ENCODE assay signal across 16 cellular contexts in genomic region chr4:8741513-8742226, GRCh38.
DNase-seq lines count a peak whose midpoint lies in the region; ATAC-seq, FAIRE-seq and TF ChIP-seq lines count a peak whose summit lies in the region.
"Had no signal": no experiment of that assay in that cellular context is flagged by ENCODE, and none has a peak within 500 bp of the region (broad histone marks: within the 10 kb centered on the region; RNA-seq: fewer than 3 reads in every experiment).

No MANE protein-coding gene starts in this region.

- no peak for TF ChIP-seq RAD21 in HepG2 (CRISPR knock-in tag; IDR thresholded peaks at IDR 0.05)

- intact Hi-C loops in HepG2 (cut with micrococcal nuclease; ENCODE audit: unreplicated experiment), result no loop called here
- intact Hi-C loops in spleen (cut with DNase I; ENCODE audit: low total_unique reads), result no loop called here
- intact Hi-C loops in esophagus muscularis mucosa (cut with DNase I), result no loop called here

- no peaks in the 10 kb centered on the region for H3K36me3 ChIP-seq in HepG2 (replicated peaks in 1 of 2; ENCODE audit: control insufficient read depth in 1 of 2, insufficient read depth in 2 of 2, low read length in 2 of 2)
- H3K36me3 ChIP-seq in spleen, result no peaks in the 10 kb centered on the region
- no peaks in the 10 kb centered on the region for H3K36me3 ChIP-seq in esophagus muscularis mucosa
- H3K36me3 ChIP-seq in Karpas-422 (ENCODE audit: insufficient read depth, low read length), result no peaks in the 10 kb centered on the region
- H3K36me3 ChIP-seq: MG63 had no signal

- H3K27ac ChIP-seq in HepG2 (ENCODE audit: extremely low read length, insufficient read depth, low read length), result no peak overlapping the region
- H3K27ac ChIP-seq in spleen, result no peak overlapping the region
- no peak overlapping the region for H3K27ac ChIP-seq in esophagus muscularis mucosa (replicated peaks in 1 of 4)
- no peak overlapping the region for H3K27ac ChIP-seq in Karpas-422 (ENCODE audit: low read length)
- H3K27ac ChIP-seq: A549, C4-2B, GM23248, KMS-11 had no signal

- no peak for TF ChIP-seq CTCF in HepG2 (CRISPR knock-in tag; IDR thresholded peaks at IDR 0.05)
- TF ChIP-seq CTCF in spleen (IDR thresholded peaks at IDR 0.05 in 8 of 11, conservative IDR thresholded peaks at IDR 0.05 in 3 of 11), result no peak
- no peak for TF ChIP-seq CTCF in esophagus muscularis mucosa (IDR thresholded peaks at IDR 0.05)

- H3K4me3 ChIP-seq in HepG2 (replicated peaks in 1 of 3; ENCODE audit: insufficient read depth in 1 of 3, low read depth in 2 of 3, low read length in 3 of 3) (no peak overlapping the region), spleen (no peak overlapping the region), esophagus muscularis mucosa (no peak overlapping the region), Karpas-422 (ENCODE audit: low read length) (no peak overlapping the region)
- H3K4me3 ChIP-seq: A549, GM23248, MG63 had no signal

- TF ChIP-seq POLR2A in HepG2 (IDR thresholded peaks at IDR 0.05; ENCODE audit: insufficient read depth in 1 of 2, low read depth in 2 of 2, low read length in 2 of 2) (no peak), spleen (IDR thresholded peaks at IDR 0.05) (no peak), esophagus muscularis mucosa (IDR thresholded peaks at IDR 0.05; ENCODE audit: low read depth) (no peak)

- DNase-seq in activated effector memory CD4-positive, alpha-beta T cell treated with anti-CD3 and anti-CD28 coated beads, Interleukin-2, amount 50 U/mL, for 16 hours, result peak; percentile 38
- DNase-seq in activated effector memory CD4-positive, alpha-beta T cell treated with Interleukin-2 at 50 U/mL for 16 hours, result no peak
- no peak for DNase-seq in HepG2 (ENCODE audit: low spot score)
- DNase-seq in spleen, result peak; percentile 45
- DNase-seq in esophagus muscularis mucosa (ENCODE audit: extremely low spot score), result no peak
- no peak for DNase-seq in Karpas-422
- DNase-seq: Caco-2, GM23248, MG63, NCI-H1092 treated with DMSO at 0.1 percent for 48 hours, NCI-H187 had no signal

- no peak for ATAC-seq in HepG2
- ATAC-seq in GM18909 (IDR thresholded peaks at IDR 0.05; ENCODE audit: poor library complexity, unreplicated experiment), result no peak
- ATAC-seq: A549 had no signal

- CTCF ChIA-PET in HepG2 (lab: Yijun Ruan, JAX; ENCODE audit: low intra/inter-chr PET ratio, low total read pairs), result no interaction called here

- WGBS in HepG2 (ENCODE audit: low lambda C conversion rate), result 8% methylated on average over 9 of the region's 12 CpGs
- 78 to 86% (median 81%) methylated on average over 12 of the region's 12 CpGs for WGBS in spleen, 5 donors
- 76% methylated on average over 10 of the region's 12 CpGs for WGBS in esophagus muscularis mucosa

- H3K9ac ChIP-seq in HepG2 (ENCODE audit: insufficient read depth, low read depth, low read length) (no peak overlapping the region), Karpas-422 (ENCODE audit: low read length) (no peak overlapping the region)
- H3K9ac ChIP-seq: GM23248, KMS-11 had no signal

- no peak for FAIRE-seq in HepG2 (lab: Jason Lieb, UNC)
- FAIRE-seq: A549, GM12892 had no signal

- H3K9me2 ChIP-seq in Karpas-422 (replicated peaks; ENCODE audit: insufficient read depth, low read length), result no peaks in the 10 kb centered on the region

- H3K27me3 ChIP-seq in HepG2 (ENCODE audit: control insufficient read depth in 1 of 2, insufficient read depth in 2 of 2, low read length in 2 of 2), result peaks cover 1 to 27% of the 10 kb centered on the region in 2 experiments; a peak in 2 of 5 replicates
- H3K27me3 ChIP-seq in spleen (replicated peaks in 1 of 7), result peaks cover 0 to 24% (median 0%) of the 10 kb centered on the region in 7 donors
- peaks cover 0 to 33% (median 0%) of the 10 kb centered on the region in 4 donors for H3K27me3 ChIP-seq in esophagus muscularis mucosa
- no peaks in the 10 kb centered on the region for H3K27me3 ChIP-seq in Karpas-422 (ENCODE audit: low read length)
- H3K27me3 ChIP-seq: MG63 had no signal

- no TSS peak for BruUV-seq in HepG2 (replicated peaks; lab: Mats Ljungman, UMichigan)

- TF ChIP-seq EP300 in HepG2 (IDR thresholded peaks at IDR 0.05; ENCODE audit: low read depth in 2 of 2, low read length in 2 of 2), result no peak
- TF ChIP-seq EP300 in HepG2 (CRISPR knock-in tag; IDR thresholded peaks at IDR 0.05; ENCODE audit: borderline replicate concordance), result no peak
- TF ChIP-seq EP300 in esophagus muscularis mucosa (IDR thresholded peaks at IDR 0.05), result no peak

- in situ Hi-C loops in HepG2 (cut with HindIII; ENCODE audit: extremely low pct_ligation_motif_present, low pct_unique_long_range_greater_than_20kb), result no loop called here

- H3K79me2 ChIP-seq in HepG2 (ENCODE audit: insufficient read depth, low read length), result no peaks in the 10 kb centered on the region
- no peaks in the 10 kb centered on the region for H3K79me2 ChIP-seq in Karpas-422 (ENCODE audit: low read length)

- H3K4me2 ChIP-seq in HepG2 (ENCODE audit: low read depth, low read length), result no peak overlapping the region
- no peak overlapping the region for H3K4me2 ChIP-seq in Karpas-422 (ENCODE audit: low read depth, low read length, poor library complexity, severe bottlenecking)
- H3K4me2 ChIP-seq: A549, KMS-11 had no signal

- H4K20me1 ChIP-seq in HepG2 (ENCODE audit: insufficient read depth, low read length) (no peaks in the 10 kb centered on the region), Karpas-422 (ENCODE audit: insufficient read depth, low read depth, low read length) (no peaks in the 10 kb centered on the region)

- no peaks in the 10 kb centered on the region for H3K9me3 ChIP-seq in HepG2 (ENCODE audit: low read length)
- H3K9me3 ChIP-seq in spleen, result no peaks in the 10 kb centered on the region
- H3K9me3 ChIP-seq in esophagus muscularis mucosa, result no peaks in the 10 kb centered on the region
- H3K9me3 ChIP-seq in Karpas-422 (ENCODE audit: low read length), result no peaks in the 10 kb centered on the region
- H3K9me3 ChIP-seq: A549, Caco-2, MG63 had no signal

- POLR2A ChIA-PET in HepG2 (lab: Yijun Ruan, JAX), result no interaction called here

- H2AFZ ChIP-seq in HepG2 (ENCODE audit: low read length) (no peak overlapping the region), Karpas-422 (ENCODE audit: low read length) (no peak overlapping the region)
- H2AFZ ChIP-seq: GM23248 had no signal

- H3K4me1 ChIP-seq in HepG2 (ENCODE audit: insufficient read depth, low read length) (no peaks in the 10 kb centered on the region), spleen (no peaks in the 10 kb centered on the region), esophagus muscularis mucosa (no peaks in the 10 kb centered on the region), Karpas-422 (ENCODE audit: low read length) (no peaks in the 10 kb centered on the region)
- H3K4me1 ChIP-seq: A549, Caco-2 had no signal

TF ChIP-seq in HepG2, 621 proteins besides CTCF, POLR2A, EP300 and RAD21:
- no peak for TF ChIP-seq RELA (CRISPR knock-in tag; IDR thresholded peaks at IDR 0.05)
- no peak for TF ChIP-seq ZNF780A (CRISPR knock-in tag; IDR thresholded peaks at IDR 0.05)
- peak; percentile 63 for TF ChIP-seq ZNF263 (CRISPR knock-in tag; IDR thresholded peaks at IDR 0.05)
- TF ChIP-seq CREM (IDR thresholded peaks at IDR 0.05), result no peak
- TF ChIP-seq CREM (CRISPR knock-in tag; IDR thresholded peaks at IDR 0.05), result no peak

Comparison
In these comparisons a context has a peak if more than half of its experiments do, and no peak if none do; other contexts are left out.
1. DNase-seq: peak in activated effector memory CD4-positive, alpha-beta T cell treated with anti-CD3 and anti-CD28 coated beads, Interleukin-2, amount 50 U/mL, for 16 hours (single experiment) and spleen (single experiment); none in activated effector memory CD4-positive, alpha-beta T cell treated with Interleukin-2 at 50 U/mL for 16 hours (single experiment), HepG2 (single experiment), esophagus muscularis mucosa (single experiment) and Karpas-422 (single experiment).